1 cellular context compared by ENCODE assay signal in genomic region chr5:173917788-173918786, GRCh38.
TF ChIP-seq lines count a peak whose summit lies in the region.

No MANE protein-coding gene starts in this region.

TF ChIP-seq in K562, 482 proteins besides CTCF, POLR2A, EP300 and RAD21 (continued from another document):
- no peak for TF ChIP-seq ZNF277 (CRISPR knock-in tag; IDR thresholded peaks at IDR 0.05; ENCODE audit: borderline replicate concordance)
- no peak for TF ChIP-seq SNRNP70 (optimal IDR thresholded peaks at IDR 0.05; ENCODE audit: low read depth, low read length)
- TF ChIP-seq IRF1 (CRISPR knock-in tag; IDR thresholded peaks at IDR 0.05; ENCODE audit: borderline replicate concordance), result no peak
- TF ChIP-seq GTF2E2 (tag; IDR thresholded peaks at IDR 0.05), result no peak
- no peak for TF ChIP-seq ZNF707 (CRISPR knock-in tag; conservative IDR thresholded peaks at IDR 0.05)
- no peak for TF ChIP-seq PBX2 (CRISPR knock-in tag; IDR thresholded peaks at IDR 0.05; ENCODE audit: low read depth)
- no peak for TF ChIP-seq PBX2 (tag; conservative IDR thresholded peaks at IDR 0.05; ENCODE audit: low read depth)
- no peak for TF ChIP-seq ZNF561 (CRISPR knock-in tag; conservative IDR thresholded peaks at IDR 0.05)
- no peak for TF ChIP-seq ZNF3 (CRISPR knock-in tag; IDR thresholded peaks at IDR 0.05)
